Comparison of ENCODE assay signal across 18 cellular contexts in genomic region chr17:860805-861204, GRCh38.
DNase-seq lines count a peak whose midpoint lies in the region; ATAC-seq and TF ChIP-seq lines count a peak whose summit lies in the region.
"Had no signal": no experiment of that assay in that cellular context is flagged by ENCODE, and none has a peak within 500 bp of the region (broad histone marks: within the 10 kb centered on the region; RNA-seq: fewer than 3 reads in every experiment).

No MANE protein-coding gene starts in this region.

- H3K4me3 Mint-ChIP-seq in glutamatergic neuron (ENCODE audit: unreplicated experiment) (peak overlapping the region; percentile 63), nephron progenitor cell (no peak overlapping the region), type B pancreatic cell (no peak overlapping the region)
- H3K4me3 Mint-ChIP-seq: CD4-positive, alpha-beta memory T cell had no signal

- in situ Hi-C loops in GM13976 (cut with MboI; ENCODE audit: low sequenced_read_pairs, unreplicated experiment), result no loop called here

- H3K4me1 Mint-ChIP-seq in glutamatergic neuron (ENCODE audit: low read depth, unreplicated experiment), result peaks cover 27% of the 10 kb centered on the region
- H3K4me1 Mint-ChIP-seq in nephron progenitor cell, result peaks cover 47% of the 10 kb centered on the region
- H3K4me1 Mint-ChIP-seq in type B pancreatic cell (ENCODE audit: unreplicated experiment), result peaks cover 45% of the 10 kb centered on the region
- H3K4me1 Mint-ChIP-seq: CD4-positive, alpha-beta memory T cell had no signal

- peak overlapping the region; percentile 36 for H3K27ac ChIP-seq in RWPE1
- H3K27ac ChIP-seq: PC-9, SJSA1 had no signal

- CTCF ChIA-PET in RWPE1 (lab: Yijun Ruan, JAX), result no interaction called here

- DNase-seq in RWPE1 (ENCODE audit: low spot score) (no peak), glutamatergic neuron (no peak), nephron progenitor cell (no peak), type B pancreatic cell (ENCODE audit: extremely low spot score, unreplicated experiment) (no peak), GM13976 (ENCODE audit: low spot score) (no peak), NCI-H2196 (lab: John Stamatoyannopoulos, UW; ENCODE audit: unreplicated experiment) (no peak)
- DNase-seq: Calu3; CD4-positive, alpha-beta memory T cell; DMS79; KG1; NCI-H1436; NCI-H2081; NCI-H2227 treated with DMSO at 0.1 percent for 48 hours; NCI-H524; PC-9 had no signal

- no peak for ATAC-seq in GM18520 (IDR thresholded peaks at IDR 0.05; ENCODE audit: unreplicated experiment)
- ATAC-seq: HCT116 had no signal

- no peak for TF ChIP-seq CTCF in RWPE1 (conservative IDR thresholded peaks at IDR 0.05; ENCODE audit: low read depth)
- TF ChIP-seq CTCF in glutamatergic neuron (IDR thresholded peaks at IDR 0.05; ENCODE audit: partially characterized antibody, unreplicated experiment), result no peak
- TF ChIP-seq CTCF in nephron progenitor cell (IDR thresholded peaks at IDR 0.05), result no peak
- no peak for TF ChIP-seq CTCF in type B pancreatic cell (conservative IDR thresholded peaks at IDR 0.05)
- TF ChIP-seq CTCF in GM13976 (IDR thresholded peaks at IDR 0.05; ENCODE audit: borderline replicate concordance, control extremely low read depth, extremely low read depth, insufficient read depth, missing control alignments), result no peak

- peaks cover 2% of the 10 kb centered on the region for H3K36me3 Mint-ChIP-seq in glutamatergic neuron (ENCODE audit: unreplicated experiment)
- peaks cover 34% of the 10 kb centered on the region for H3K36me3 Mint-ChIP-seq in nephron progenitor cell (ENCODE audit: low read depth)
- peaks cover 9% of the 10 kb centered on the region for H3K36me3 Mint-ChIP-seq in type B pancreatic cell
- H3K36me3 Mint-ChIP-seq: CD4-positive, alpha-beta memory T cell had no signal

- POLR2A ChIA-PET in RWPE1 (lab: Yijun Ruan, JAX; ENCODE audit: low non-redundant PET), result no interaction called here

- H3K27ac Mint-ChIP-seq in glutamatergic neuron (ENCODE audit: unreplicated experiment) (peak overlapping the region; percentile 18), nephron progenitor cell (peak overlapping the region; percentile 96), type B pancreatic cell (peak overlapping the region; percentile 7)
- H3K27ac Mint-ChIP-seq: CD4-positive, alpha-beta memory T cell had no signal

- H3K9me3 Mint-ChIP-seq in glutamatergic neuron (ENCODE audit: unreplicated experiment) (peaks cover 5% of the 10 kb centered on the region), nephron progenitor cell (no peaks in the 10 kb centered on the region), type B pancreatic cell (no peaks in the 10 kb centered on the region)
- H3K9me3 Mint-ChIP-seq: CD4-positive, alpha-beta memory T cell had no signal

- H3K27me3 Mint-ChIP-seq in glutamatergic neuron (ENCODE audit: unreplicated experiment) (peaks cover 6% of the 10 kb centered on the region), nephron progenitor cell (ENCODE audit: low read depth, poor library complexity) (no peaks in the 10 kb centered on the region), type B pancreatic cell (no peaks in the 10 kb centered on the region)

Comparison
In these comparisons a context has a peak if more than half of its experiments do, and no peak if none do; other contexts are left out.
1. H3K27ac Mint-ChIP-seq: peak in every context shown above with its lines; median percentile 96 in nephron progenitor cell; 18 in glutamatergic neuron; 7 in type B pancreatic cell.